ENCODE assay signal across 8 cellular contexts in genomic region chr10:61900829-61901783, GRCh38. TPM values are rescaled to one million over a fixed set of nuclear protein-coding genes. Genes with fewer than 3 reads are reported as not detected.
DNase-seq lines count a peak whose midpoint lies in the region; ATAC-seq lines count a peak whose summit lies in the region.

TSS of gene ARID5B (plus strand) at chr10:61901699. CDS start at chr10:61901710, 11 bp downstream.

- peak; percentile 10 to 49 for DNase-seq in SHP77 (lab: John Stamatoyannopoulos, UW)
- no peak for DNase-seq in SHP77 treated with DMSO at 0.1 percent for 48 hours (lab: John Stamatoyannopoulos, UW)
- peak; percentile 58 for DNase-seq in NCI-H1694 treated with DMSO at 0.1 percent for 48 hours (lab: John Stamatoyannopoulos, UW)
- DNase-seq in activated CD4-positive, CD25-positive, alpha-beta regulatory T cell treated with anti-CD3 and anti-CD28 coated beads, Interleukin-2, amount 50 U/mL, for 72 hours = peak; percentile 37
- DNase-seq in dermis microvascular lymphatic vessel endothelial cell (ENCODE audit: low read depth in 2 of 2) = peak; percentile 65 to 70
- peak; percentile 60 to 75 for DNase-seq in left colon
- peak; percentile 15 to 41 for DNase-seq in stimulated activated CD4-positive, alpha-beta T cell treated with anti-CD3 and anti-CD28 coated beads, Interleukin-1b, Interleukin-23, amount 100 ng/mL, for 4 hours (ENCODE audit: low read depth in 2 of 2)
- DNase-seq in UCSD-AML1 (lab: John Stamatoyannopoulos, UW; ENCODE audit: unreplicated experiment) = no peak

- intact Hi-C loops in left colon (cut with DNase I, micrococcal nuclease) = loop anchor here in 1 of 2 donors (10.0 kb wide), 1 partner anchor 144 kb away; no protein-coding TSS in a partner anchor

- peak; percentile 34 for ATAC-seq in left colon

RNA-seq across cellular contexts. Expression of gene ARID5B, which starts in this region (rescaled TPM):
- total RNA-seq in dermis microvascular lymphatic vessel endothelial cell (9.4 and 11.6 TPM in 2 replicates), left colon (10 to 100 TPM; 20.0 to 20.5 TPM)

Comparison
In these comparisons a context has a peak if more than half of its experiments do, and no peak if none do; other contexts are left out.
1. DNase-seq: peak in SHP77 (2 of 2), NCI-H1694 treated with DMSO at 0.1 percent for 48 hours (single experiment), activated CD4-positive, CD25-positive, alpha-beta regulatory T cell treated with anti-CD3 and anti-CD28 coated beads, Interleukin-2, amount 50 U/mL, for 72 hours (single experiment), dermis microvascular lymphatic vessel endothelial cell (2 of 2), left colon (2 of 2) and stimulated activated CD4-positive, alpha-beta T cell treated with anti-CD3 and anti-CD28 coated beads, Interleukin-1b, Interleukin-23, amount 100 ng/mL, for 4 hours (2 of 2); none in SHP77 treated with DMSO at 0.1 percent for 48 hours (single experiment) and UCSD-AML1 (single experiment).